In genomic region chr4:110867251-110867960, GRCh38 we compare ENCODE assay signal across 12 cellular contexts.
A peak's percentile ranks its signal among the peaks of the same experiment; 100 is the strongest.
DNase-seq lines count a peak whose midpoint lies in the region; ATAC-seq and TF ChIP-seq lines count a peak whose summit lies in the region.
"Had no signal": no experiment of that assay in that cellular context is flagged by ENCODE, and none has a peak within 500 bp of the region (broad histone marks: within the 10 kb centered on the region; RNA-seq: fewer than 3 reads in every experiment).

No MANE protein-coding gene starts in this region.

- TF ChIP-seq POLR2A in stomach (IDR thresholded peaks at IDR 0.05), result no peak

- no peaks in the 10 kb centered on the region for H3K27me3 ChIP-seq in stomach

- ATAC-seq in GM18868 (IDR thresholded peaks at IDR 0.05; ENCODE audit: unreplicated experiment) (peak; percentile 66), GM21576 (IDR thresholded peaks at IDR 0.05; ENCODE audit: unreplicated experiment) (peak; percentile 76), HG03097 (IDR thresholded peaks at IDR 0.05; ENCODE audit: low FRiP score, unreplicated experiment) (peak; percentile 51)

- H3K9me3 ChIP-seq in stomach, result no peaks in the 10 kb centered on the region

- intact Hi-C loops in stomach (cut with DNase I; ENCODE audit: low total_unique reads), result no loop called here

- H3K4me1 Mint-ChIP-seq in activated naive CD4-positive, alpha-beta T cell treated with anti-CD3 and anti-CD28 coated beads, Interleukin-2, amount 10 ng/mL, durations not matched to agents 7 days and 5 days, result no peaks in the 10 kb centered on the region

- no peak for TF ChIP-seq EP300 in stomach (IDR thresholded peaks at IDR 0.05)

- H3K27ac ChIP-seq in stomach, result no peak overlapping the region

- no peak overlapping the region for H3K4me3 Mint-ChIP-seq in activated naive CD4-positive, alpha-beta T cell treated with anti-CD3 and anti-CD28 coated beads, Interleukin-2, amount 10 ng/mL, durations not matched to agents 7 days and 5 days
- H3K4me3 Mint-ChIP-seq: activated naive CD8-positive, alpha-beta T cell had no signal

- DNase-seq in epithelial cell of esophagus (ENCODE audit: low read depth) (peak; percentile 53), stomach (no peak), 8988T (no peak)
- DNase-seq in activated naive CD4-positive, alpha-beta T cell treated with anti-CD3 and anti-CD28 coated beads, Interleukin-2, amount 10 ng/mL, durations not matched to agents 7 days and 5 days, result no peak
- no peak for DNase-seq in activated CD4-positive, alpha-beta T cell treated with anti-CD3 and anti-CD28 coated beads for 4 hours
- DNase-seq: effector CD8-positive, alpha-beta T cell; NCI-H1105; stimulated activated naive CD4-positive, alpha-beta T cell treated with Interleukin-2 at 50 U/mL for 16 hours had no signal

- CTCF ChIA-PET in activated naive CD4-positive, alpha-beta T cell treated with anti-CD3 and anti-CD28 coated beads, Interleukin-2, amount 10 ng/mL, durations not matched to agents 7 days and 5 days (lab: Charles Lee), result no interaction called here

- no peak overlapping the region for H3K27ac Mint-ChIP-seq in activated naive CD4-positive, alpha-beta T cell treated with anti-CD3 and anti-CD28 coated beads, Interleukin-2, amount 10 ng/mL, durations not matched to agents 7 days and 5 days
- H3K27ac Mint-ChIP-seq: activated naive CD8-positive, alpha-beta T cell had no signal

- no peaks in the 10 kb centered on the region for H3K9me3 Mint-ChIP-seq in activated naive CD4-positive, alpha-beta T cell treated with anti-CD3 and anti-CD28 coated beads, Interleukin-2, amount 10 ng/mL, durations not matched to agents 7 days and 5 days

- H3K36me3 Mint-ChIP-seq in activated naive CD4-positive, alpha-beta T cell treated with anti-CD3 and anti-CD28 coated beads, Interleukin-2, amount 10 ng/mL, durations not matched to agents 7 days and 5 days, result no peaks in the 10 kb centered on the region
- H3K36me3 Mint-ChIP-seq: activated naive CD8-positive, alpha-beta T cell had no signal

- no peak for TF ChIP-seq CTCF in epithelial cell of esophagus (IDR thresholded peaks at IDR 0.05; ENCODE audit: insufficient read depth, low read depth, low read length, missing control alignments)
- no peak for TF ChIP-seq CTCF in stomach (IDR thresholded peaks at IDR 0.05)

- 75 to 85% (median 80%) methylated on average over 3 of the region's 3 CpGs for WGBS in stomach, 5 donors

- no peaks in the 10 kb centered on the region for H3K36me3 ChIP-seq in stomach

- peaks cover 0 to 5% (median 0%) of the 10 kb centered on the region in 4 donors for H3K4me1 ChIP-seq in stomach

- H3K4me3 ChIP-seq in epithelial cell of esophagus (ENCODE audit: low read length), result no peak overlapping the region
- H3K4me3 ChIP-seq in stomach, result no peak overlapping the region

- no peaks in the 10 kb centered on the region for H3K27me3 Mint-ChIP-seq in activated naive CD4-positive, alpha-beta T cell treated with anti-CD3 and anti-CD28 coated beads, Interleukin-2, amount 10 ng/mL, durations not matched to agents 7 days and 5 days
- H3K27me3 Mint-ChIP-seq: activated naive CD8-positive, alpha-beta T cell had no signal
